In genomic region chr9:84874583-84874982, GRCh38 we compare ENCODE assay signal across 14 cellular contexts.
A peak's percentile ranks its signal among the peaks of the same experiment; 100 is the strongest.
DNase-seq lines count a peak whose midpoint lies in the region; ATAC-seq, FAIRE-seq and TF ChIP-seq lines count a peak whose summit lies in the region.
"Had no signal": no experiment of that assay in that cellular context is flagged by ENCODE, and none has a peak within 500 bp of the region (broad histone marks: within the 10 kb centered on the region; RNA-seq: fewer than 3 reads in every experiment).

No MANE protein-coding gene starts in this region.

- H3K9me3 ChIP-seq in GM12878 (replicated peaks; ENCODE audit: control insufficient read depth, insufficient read depth, low read length) (no peaks in the 10 kb centered on the region), keratinocyte (ENCODE audit: control insufficient read depth, low read depth, low read length) (no peaks in the 10 kb centered on the region)

- 0 out of 2 replicates have a peak overlapping the region, but pooled peaks have one; percentile 75 for H3K27ac Mint-ChIP-seq in GM23338
- H3K27ac Mint-ChIP-seq: activated B cell treated with CpG ODN at 0.5 μM for 24 hours; dendritic cell treated with granulocyte-macrophage colony-stimulating factor and Interleukin-4, amounts not matched to agents 40 ng/mL and 50 ng/mL, for 4 days had no signal

- dilution Hi-C loops in keratinocyte (cut with MboI; ENCODE audit: extremely low pct_ligation_motif_present, low sequenced_read_pairs), result no loop called here

- H3K36me3 ChIP-seq in GM23338 (ENCODE audit: insufficient read depth) (no peaks in the 10 kb centered on the region), GM12878 (ENCODE audit: control insufficient read depth in 2 of 2, insufficient read depth in 2 of 2, low read length in 1 of 2) (no peaks in the 10 kb centered on the region), keratinocyte (ENCODE audit: control insufficient read depth in 2 of 2, extremely low read depth in 1 of 2, insufficient read depth in 2 of 2, low read length in 2 of 2) (no peaks in the 10 kb centered on the region)

- H2AFZ ChIP-seq in GM23338 (peak overlapping the region; percentile 89), GM12878 (ENCODE audit: control insufficient read depth, low read depth, low read length) (peak overlapping the region; percentile 20), keratinocyte (ENCODE audit: control insufficient read depth, low read length) (peak overlapping the region; percentile 78)

- H3K4me2 ChIP-seq in GM23338 (no peak overlapping the region), GM12878 (ENCODE audit: control insufficient read depth, insufficient read depth) (no peak overlapping the region), keratinocyte (ENCODE audit: control insufficient read depth, extremely low read depth, insufficient read depth, low read depth, low read length) (no peak overlapping the region)

- no TSS peak for BruUV-seq in GM12878 (replicated peaks; lab: Mats Ljungman, UMichigan)

- FAIRE-seq in GM12878 (lab: Jason Lieb, UNC) (no peak), keratinocyte (lab: Jason Lieb, UNC) (no peak)
- FAIRE-seq: G401.6 had no signal

- no peak for TF ChIP-seq RAD21 in GM12878 (IDR thresholded peaks at IDR 0.05; ENCODE audit: insufficient read depth, low read depth, low read length)

- H3K36me3 Mint-ChIP-seq in GM23338 (ENCODE audit: low read depth), result no peaks in the 10 kb centered on the region

- RAD21 ChIA-PET in GM12878 (lab: Charles Lee; ENCODE audit: unreplicated experiment), result no interaction called here

- DNase-seq in AG20443 (ENCODE audit: low spot score), result peak; percentile 23
- peak; percentile 21 for DNase-seq in GM23338 (ENCODE audit: low spot score)
- DNase-seq in GM12878 (ENCODE audit: low read depth, low spot score), result no peak
- no peak for DNase-seq in keratinocyte (ENCODE audit: low read depth, low spot score)
- no peak for DNase-seq in NCI-H1092 (lab: John Stamatoyannopoulos, UW)
- no peak for DNase-seq in hippocampal formation (lab: John Stamatoyannopoulos, UW)
- DNase-seq: activated B cell treated with CpG ODN at 0.5 μM for 24 hours, foreskin keratinocyte, NCI-H187 had no signal

- no peaks in the 10 kb centered on the region for H3K9me1 ChIP-seq in keratinocyte (ENCODE audit: control insufficient read depth, extremely low read depth, insufficient read depth, low read length)

- no peaks in the 10 kb centered on the region for H3F3A ChIP-seq in GM23338 (replicated peaks; ENCODE audit: low read depth)

- H3K9me2 ChIP-seq in GM23338 (ENCODE audit: insufficient read depth), result peaks cover 6% of the 10 kb centered on the region; the same call in 1 of the 2 replicates

- H4K20me1 ChIP-seq in GM23338 (replicated peaks; ENCODE audit: insufficient read depth), result no peaks in the 10 kb centered on the region
- no peaks in the 10 kb centered on the region for H4K20me1 ChIP-seq in GM12878 (ENCODE audit: control insufficient read depth, insufficient read depth)
- no peaks in the 10 kb centered on the region for H4K20me1 ChIP-seq in keratinocyte (ENCODE audit: control insufficient read depth, extremely low read depth, insufficient read depth, low read length)

- H3K27me3 ChIP-seq in GM23338 (ENCODE audit: insufficient read depth), result no peaks in the 10 kb centered on the region
- H3K27me3 ChIP-seq in GM12878 (replicated peaks in 1 of 2; ENCODE audit: control insufficient read depth in 2 of 2, insufficient read depth in 2 of 2, low read length in 1 of 2), result no peaks in the 10 kb centered on the region
- H3K27me3 ChIP-seq in keratinocyte (ENCODE audit: control insufficient read depth, extremely low read depth, insufficient read depth, low read length), result no peaks in the 10 kb centered on the region
- H3K27me3 ChIP-seq: foreskin keratinocyte had no signal

- SMC1A ChIA-PET in GM12878 (lab: Charles Lee; ENCODE audit: uncharacterized antibody, unreplicated experiment), result interaction anchor here (1.1 to 1.3 kb wide), 3 partner anchors 17 to 70 kb away, joined by 3 to 4 read pairs (median 3); no protein-coding TSS in a partner anchor

- H3K79me2 ChIP-seq in GM23338 (replicated peaks; ENCODE audit: insufficient read depth) (no peaks in the 10 kb centered on the region), GM12878 (ENCODE audit: control insufficient read depth, insufficient read depth, low read length) (no peaks in the 10 kb centered on the region), keratinocyte (ENCODE audit: control insufficient read depth, insufficient read depth, low read length) (no peaks in the 10 kb centered on the region)

- intact Hi-C loops in GM12878 (cut with micrococcal nuclease; ENCODE audit: unreplicated experiment), result no loop called here

- H3K4me1 ChIP-seq in GM23338 (ENCODE audit: insufficient read depth) (0 out of 2 replicates have a peak, but pooled peaks cover 3% of the 10 kb centered on the region), GM12878 (ENCODE audit: control insufficient read depth, insufficient read depth, low read length) (no peaks in the 10 kb centered on the region), keratinocyte (ENCODE audit: control insufficient read depth, extremely low read depth, insufficient read depth, low read length) (peaks cover 12% of the 10 kb centered on the region)

- in situ Hi-C loops in GM12878 (cut with MboI), result no loop called here

- no peak for TF ChIP-seq POLR2A in GM12878 (IDR thresholded peaks at IDR 0.05; ENCODE audit: low read depth, low read length)

- no peak for TF ChIP-seq CTCF in GM23338 (conservative IDR thresholded peaks at IDR 0.05; ENCODE audit: low read depth in 2 of 2)
- no peak for TF ChIP-seq CTCF in GM12878 (IDR thresholded peaks at IDR 0.05 in 2 of 3, conservative IDR thresholded peaks at IDR 0.05 in 1 of 3; ENCODE audit: control insufficient read depth in 2 of 3, extremely low read depth in 1 of 3, insufficient read depth in 1 of 3, low read depth in 3 of 3, low read length in 3 of 3)
- TF ChIP-seq CTCF in keratinocyte (optimal IDR thresholded peaks at IDR 0.05 in 1 of 3, IDR thresholded peaks at IDR 0.05 in 1 of 3, conservative IDR thresholded peaks at IDR 0.05 in 1 of 3; ENCODE audit: extremely low read depth in 1 of 3, insufficient read depth in 2 of 3, low read length in 3 of 3), result no peak

- H3K4me3 Mint-ChIP-seq in GM23338, result no peak overlapping the region
- H3K4me3 Mint-ChIP-seq: activated B cell treated with CpG ODN at 0.5 μM for 24 hours; dendritic cell treated with granulocyte-macrophage colony-stimulating factor and Interleukin-4, amounts not matched to agents 40 ng/mL and 50 ng/mL, for 4 days had no signal

- TF ChIP-seq EP300 in GM12878 (IDR thresholded peaks at IDR 0.05; ENCODE audit: borderline replicate concordance in 1 of 2, control insufficient read depth in 1 of 2, low read depth in 2 of 2, low read length in 2 of 2), result no peak

- H3K9ac ChIP-seq in GM12878 (ENCODE audit: control insufficient read depth, insufficient read depth, low read length), result no peak overlapping the region
- no peak overlapping the region for H3K9ac ChIP-seq in keratinocyte (ENCODE audit: control insufficient read depth, extremely low read depth, insufficient read depth, low read length)

- peaks cover 6% of the 10 kb centered on the region for H3K4me1 Mint-ChIP-seq in GM23338

- no peak for ATAC-seq in GM23338
- ATAC-seq in GM12878, result peak; percentile 25
- ATAC-seq in GM18909 (IDR thresholded peaks at IDR 0.05; ENCODE audit: poor library complexity, unreplicated experiment), result no peak
- no peak for ATAC-seq in GM21825 (IDR thresholded peaks at IDR 0.05; ENCODE audit: unreplicated experiment)
- ATAC-seq: foreskin keratinocyte had no signal

- POLR2A ChIA-PET in GM12878 (lab: Charles Lee), result no interaction called here

- CTCF ChIA-PET in GM12878 (lab: Yijun Ruan, JAX), result no interaction called here

- no peaks in the 10 kb centered on the region for H3K9me3 Mint-ChIP-seq in GM23338
- H3K9me3 Mint-ChIP-seq: activated B cell treated with CpG ODN at 0.5 μM for 24 hours; dendritic cell treated with granulocyte-macrophage colony-stimulating factor and Interleukin-4, amounts not matched to agents 40 ng/mL and 50 ng/mL, for 4 days had no signal

- H3K27ac ChIP-seq in GM23338 (ENCODE audit: low read depth), result no peak overlapping the region
- H3K27ac ChIP-seq in GM12878 (ENCODE audit: control insufficient read depth, insufficient read depth), result no peak overlapping the region
- no peak overlapping the region for H3K27ac ChIP-seq in keratinocyte (ENCODE audit: control insufficient read depth, insufficient read depth, low read length)
- H3K27ac ChIP-seq: C4-2B, foreskin keratinocyte had no signal

- no peaks in the 10 kb centered on the region for H3K27me3 Mint-ChIP-seq in GM23338 (ENCODE audit: insufficient read depth, low read depth, poor library complexity)
- H3K27me3 Mint-ChIP-seq: activated B cell treated with CpG ODN at 0.5 μM for 24 hours; dendritic cell treated with granulocyte-macrophage colony-stimulating factor and Interleukin-4, amounts not matched to agents 40 ng/mL and 50 ng/mL, for 4 days had no signal

- 6% methylated on average over 2 of the region's 2 CpGs for WGBS in GM12878 (ENCODE audit: insufficient coverage, insufficient replicate concordance, low lambda C conversion rate, missing lambda C conversion rate)

- H3K4me3 ChIP-seq in GM23338 (no peak overlapping the region), GM12878 (no peak overlapping the region), keratinocyte (ENCODE audit: control insufficient read depth in 2 of 3, extremely low read depth in 1 of 3, insufficient read depth in 2 of 3, low read depth in 1 of 3, low read length in 3 of 3) (no peak overlapping the region)

TF ChIP-seq in GM23338, 12 proteins besides CTCF, POLR2A, EP300 and RAD21 (continues in another document):
- TF ChIP-seq POLR2AphosphoS5 (IDR thresholded peaks at IDR 0.05; ENCODE audit: low read depth) (no peak), ZNF114 (CRISPR knock-in tag; IDR thresholded peaks at IDR 0.05) (no peak), CREB1 (CRISPR knock-in tag; IDR thresholded peaks at IDR 0.05; ENCODE audit: low read depth) (no peak), EZH2 (IDR thresholded peaks at IDR 0.05; ENCODE audit: low read depth, unreplicated experiment) (no peak), ZNF331 (CRISPR knock-in tag; IDR thresholded peaks at IDR 0.05; ENCODE audit: low read depth) (no peak)

TF ChIP-seq in GM12878, 131 proteins besides CTCF, POLR2A, EP300 and RAD21:
- TF ChIP-seq EED (IDR thresholded peaks at IDR 0.05; ENCODE audit: low read depth) (no peak), SPI1 (IDR thresholded peaks at IDR 0.05; ENCODE audit: borderline replicate concordance, insufficient read depth, low read depth, low read length) (0 out of 2 replicates have a peak, but pooled peaks have one; percentile 9)

Comparison
In these comparisons a context has a peak if more than half of its experiments do, and no peak if none do; other contexts are left out.
1. DNase-seq: peak in AG20443 (single experiment) and GM23338 (single experiment); none in GM12878 (single experiment), keratinocyte (single experiment), NCI-H1092 (single experiment) and hippocampal formation (0 of 2).
2. H2AFZ ChIP-seq: peak in every context shown above with its lines; median percentile 89 in GM23338; 78 in keratinocyte; 20 in GM12878.